16 cellular contexts compared by ENCODE assay signal in the genomic region with DNA sequence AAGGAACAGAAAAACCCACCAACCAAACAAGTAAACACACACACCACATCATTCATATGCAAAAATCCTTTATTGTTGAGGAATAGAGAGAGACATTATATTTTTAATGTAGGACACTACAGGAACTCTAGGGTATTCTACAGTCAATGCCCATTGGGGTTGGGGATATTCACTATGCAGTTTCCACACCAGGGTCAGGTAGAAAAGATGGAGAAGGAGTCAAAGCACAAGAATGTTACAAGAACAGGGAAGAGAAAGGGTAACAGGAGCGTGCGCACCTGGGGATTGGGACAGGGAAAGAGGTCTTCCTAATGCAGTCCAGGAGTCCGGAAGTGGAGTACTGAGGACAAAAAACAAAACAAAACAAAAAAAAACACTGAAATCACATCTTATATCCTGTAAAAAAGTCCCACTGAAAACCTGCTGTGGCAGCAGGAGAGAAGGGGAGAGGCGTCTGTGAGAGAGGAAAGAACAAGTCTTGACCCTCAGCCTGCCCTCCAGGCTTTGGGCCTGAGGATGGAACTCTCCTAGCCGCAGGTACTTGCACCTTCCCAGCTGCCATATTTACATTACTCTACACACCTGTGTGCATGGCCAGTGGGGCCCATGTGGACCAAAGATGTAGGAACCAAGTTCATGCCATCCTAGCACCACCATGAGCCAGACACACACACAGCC. TPM values are rescaled to one million over a fixed set of nuclear protein-coding genes. Genes with fewer than 3 reads are reported as not detected.
DNase-seq lines count a peak whose midpoint lies in the region; ATAC-seq and TF ChIP-seq lines count a peak whose summit lies in the region.
"Had no signal": no experiment of that assay in that cellular context is flagged by ENCODE, and none has a peak within 500 bp of the region (broad histone marks: within the 10 kb centered on the region; RNA-seq: fewer than 3 reads in every experiment).

No MANE protein-coding gene starts in this region.

- H3K27me3 ChIP-seq in CD4-positive, CD25-positive, alpha-beta regulatory T cell (ENCODE audit: control insufficient read depth, insufficient read depth, low read length), result peaks cover 4% of the 10 kb centered on the region
- H3K27me3 ChIP-seq in H9 (ENCODE audit: insufficient read depth, low read length), result no peaks in the 10 kb centered on the region; the same call in 1 of the 2 replicates
- H3K27me3 ChIP-seq in endodermal cell (ENCODE audit: control insufficient read depth, insufficient read depth, low read length, poor library complexity, severe bottlenecking), result peaks cover 12% of the 10 kb centered on the region

- no peaks in the 10 kb centered on the region for H3K79me1 ChIP-seq in H9 (ENCODE audit: insufficient read depth, low read depth, low read length, poor library complexity, severe bottlenecking)

- TF ChIP-seq CTCF in H9 (conservative IDR thresholded peaks at IDR 0.05) (no peak), chondrocyte (IDR thresholded peaks at IDR 0.05) (no peak), neural crest cell (conservative IDR thresholded peaks at IDR 0.05) (no peak), endodermal cell (conservative IDR thresholded peaks at IDR 0.05) (no peak)

- H3K36me3 Mint-ChIP-seq in CD4-positive, CD25-positive, alpha-beta regulatory T cell, result no peaks in the 10 kb centered on the region
- H3K36me3 Mint-ChIP-seq in H9 (ENCODE audit: insufficient read depth in 1 of 3, low read depth in 3 of 3), result peaks cover 0 to 2% (median 1%) of the 10 kb centered on the region in 3 experiments; a peak in 3 of 7 replicates
- H3K36me3 Mint-ChIP-seq in chondrocyte (ENCODE audit: low read depth), result peaks cover 3% of the 10 kb centered on the region
- no peaks in the 10 kb centered on the region for H3K36me3 Mint-ChIP-seq in neural crest cell (ENCODE audit: low read depth)
- no peaks in the 10 kb centered on the region for H3K36me3 Mint-ChIP-seq in endodermal cell (ENCODE audit: low read depth)

- no peaks in the 10 kb centered on the region for H3K9me3 Mint-ChIP-seq in CD4-positive, CD25-positive, alpha-beta regulatory T cell
- H3K9me3 Mint-ChIP-seq in H9 (no peaks in the 10 kb centered on the region), chondrocyte (ENCODE audit: low read depth) (no peaks in the 10 kb centered on the region), neural crest cell (no peaks in the 10 kb centered on the region), endodermal cell (no peaks in the 10 kb centered on the region)
- H3K9me3 Mint-ChIP-seq: CD8-positive, alpha-beta T cell had no signal

- no peak overlapping the region for H2BK12ac ChIP-seq in H9 (ENCODE audit: insufficient read length, low read depth, low read length)

- H3K4me2 ChIP-seq in H9 (ENCODE audit: insufficient read depth, insufficient read length, low read length), result no peak overlapping the region

- H3K4me1 Mint-ChIP-seq in CD4-positive, CD25-positive, alpha-beta regulatory T cell, result peaks cover 19 to 62% (median 23%) of the 10 kb centered on the region in 4 donors
- H3K4me1 Mint-ChIP-seq in H9, result peaks cover 53 to 79% of the 10 kb centered on the region in 2 experiments
- H3K4me1 Mint-ChIP-seq in chondrocyte (ENCODE audit: low read depth), result peaks cover 23% of the 10 kb centered on the region
- peaks cover 26% of the 10 kb centered on the region for H3K4me1 Mint-ChIP-seq in neural crest cell
- H3K4me1 Mint-ChIP-seq in endodermal cell, result peaks cover 18% of the 10 kb centered on the region

- H3K4me1 ChIP-seq in CD4-positive, CD25-positive, alpha-beta regulatory T cell (ENCODE audit: control insufficient read depth, insufficient read depth, low read length, poor library complexity, severe bottlenecking), result peaks cover 22% of the 10 kb centered on the region
- peaks cover 13% of the 10 kb centered on the region; the same call in 1 of the 2 replicates for H3K4me1 ChIP-seq in H9 (ENCODE audit: insufficient read depth, low read length)
- no peaks in the 10 kb centered on the region for H3K4me1 ChIP-seq in endodermal cell (ENCODE audit: control insufficient read depth, insufficient read depth, low read length)

- H3K4me3 ChIP-seq in CD4-positive, CD25-positive, alpha-beta regulatory T cell (ENCODE audit: low read depth, low read length), result no peak overlapping the region
- no peak overlapping the region for H3K4me3 ChIP-seq in endodermal cell (ENCODE audit: low read length)

- H3K9ac ChIP-seq in H9 (ENCODE audit: extremely low read depth, insufficient read length, low read length), result no peak overlapping the region
- no peak overlapping the region for H3K9ac ChIP-seq in endodermal cell (ENCODE audit: extremely low read depth, low read length, poor library complexity, severe bottlenecking)

- no peak overlapping the region for H3K18ac ChIP-seq in H9 (ENCODE audit: insufficient read length, low read depth, low read length)

- no peak overlapping the region for H3K27ac ChIP-seq in CD4-positive, CD25-positive, alpha-beta regulatory T cell (ENCODE audit: insufficient read depth, low read length, poor library complexity, severe bottlenecking)
- H3K27ac ChIP-seq in H9 (ENCODE audit: insufficient read length, low read depth, low read length), result no peak overlapping the region
- H3K27ac ChIP-seq in endodermal cell (ENCODE audit: low read depth, low read length), result no peak overlapping the region

- no CpG with 5 or more reads among the region's 5 CpGs for WGBS in H9 (ENCODE audit: extremely low coverage, insufficient read length, low lambda C conversion rate)
- 90% methylated on average over 5 of the region's 5 CpGs; no CpG with 5 or more reads in 1 of the 2 experiments for WGBS in endodermal cell (ENCODE audit: insufficient coverage in 1 of 2, insufficient read length in 1 of 2), 2 experiments

- H2BK20ac ChIP-seq in H9 (ENCODE audit: low read depth, low read length, poor library complexity, severe bottlenecking), result no peak overlapping the region

- H2AFZ ChIP-seq in H9 (ENCODE audit: low read length), result no peak overlapping the region

- no peak overlapping the region for H4K8ac ChIP-seq in H9 (replicated peaks; ENCODE audit: insufficient read length, low read depth, low read length)

- H2BK5ac ChIP-seq in H9 (ENCODE audit: insufficient read length, low read length), result no peak overlapping the region

- no peak overlapping the region for H3K23ac ChIP-seq in H9 (ENCODE audit: insufficient read length, low read depth, low read length)

- no peak overlapping the region for H2AK5ac ChIP-seq in H9 (ENCODE audit: insufficient read length, low read length)

- H3K27ac Mint-ChIP-seq in CD4-positive, CD25-positive, alpha-beta regulatory T cell, result peak overlapping the region in 2 of 3 donors; percentile 71 to 86
- H3K27ac Mint-ChIP-seq in H9 (peak overlapping the region in 2 of 3 experiments; percentile 24 to 74; a peak in 2 of 7 replicates), chondrocyte (ENCODE audit: unreplicated experiment) (no peak overlapping the region), neural crest cell (ENCODE audit: unreplicated experiment) (peak overlapping the region; percentile 66), endodermal cell (no peak overlapping the region)
- H3K27ac Mint-ChIP-seq: B cell; CD8-positive, alpha-beta T cell had no signal

- no peaks in the 10 kb centered on the region for H3K23me2 ChIP-seq in H9 (ENCODE audit: insufficient read length, low read depth, low read length, poor library complexity, severe bottlenecking)

- H3T11ph ChIP-seq in H9 (ENCODE audit: low read length), result no peak overlapping the region

- H4K20me1 ChIP-seq in H9 (ENCODE audit: control insufficient read depth, insufficient read depth, insufficient read length), result no peaks in the 10 kb centered on the region

- H3K4me3 Mint-ChIP-seq in CD4-positive, CD25-positive, alpha-beta regulatory T cell, result no peak overlapping the region
- H3K4me3 Mint-ChIP-seq in H9 (0 out of 5 replicates have a peak overlapping the region, but pooled peaks of 1 of the 2 experiments have one; percentile 6), chondrocyte (ENCODE audit: unreplicated experiment) (no peak overlapping the region), neural crest cell (no peak overlapping the region), endodermal cell (no peak overlapping the region)
- H3K4me3 Mint-ChIP-seq: B cell; CD8-positive, alpha-beta T cell had no signal

- no peak overlapping the region for H2BK15ac ChIP-seq in H9 (ENCODE audit: low read depth, low read length)

- H3K36me3 ChIP-seq in CD4-positive, CD25-positive, alpha-beta regulatory T cell (ENCODE audit: control insufficient read depth, insufficient read depth, low read length), result no peaks in the 10 kb centered on the region
- H3K36me3 ChIP-seq in endodermal cell (ENCODE audit: control insufficient read depth, insufficient read depth, low read length), result no peaks in the 10 kb centered on the region

- no peak overlapping the region for H4K91ac ChIP-seq in H9 (ENCODE audit: insufficient read length, low read depth, low read length)

- no peak overlapping the region for H3K4ac ChIP-seq in H9 (ENCODE audit: low read depth, low read length)

- H3K79me2 ChIP-seq in H9 (ENCODE audit: insufficient read depth, low read length), result no peaks in the 10 kb centered on the region; the same call in 1 of the 2 replicates

- H3K9me3 ChIP-seq in CD4-positive, CD25-positive, alpha-beta regulatory T cell (ENCODE audit: control insufficient read depth in 2 of 2, low read length in 2 of 2), result no peaks in the 10 kb centered on the region
- H3K9me3 ChIP-seq in H9 (ENCODE audit: control insufficient read depth, low read depth, low read length) (no peaks in the 10 kb centered on the region), endodermal cell (ENCODE audit: control insufficient read depth, low read length) (no peaks in the 10 kb centered on the region)

- H3K27me3 Mint-ChIP-seq in CD4-positive, CD25-positive, alpha-beta regulatory T cell, result peaks cover 16% of the 10 kb centered on the region
- H3K27me3 Mint-ChIP-seq in H9 (ENCODE audit: low read depth) (peaks cover 5% of the 10 kb centered on the region), chondrocyte (ENCODE audit: low read depth) (peaks cover 27% of the 10 kb centered on the region), neural crest cell (ENCODE audit: low read depth) (peaks cover 23% of the 10 kb centered on the region), endodermal cell (ENCODE audit: insufficient read depth) (peaks cover 6% of the 10 kb centered on the region)

- ATAC-seq in CD4-positive, CD25-positive, alpha-beta regulatory T cell (ENCODE audit: low read depth in 2 of 2), result no peak
- ATAC-seq in left lobe of liver, result no peak
- ATAC-seq: CD8-positive, alpha-beta T cell; HCT116 had no signal

- no peak overlapping the region for H3K56ac ChIP-seq in H9 (ENCODE audit: insufficient read length, low read depth, low read length)

- no peak for DNase-seq in CD4-positive, CD25-positive, alpha-beta regulatory T cell
- DNase-seq in H9 (no peak), chondrocyte (ENCODE audit: low spot score) (peak; percentile 14), neural crest cell (ENCODE audit: low read depth, low spot score) (no peak), CD1c-positive myeloid dendritic cell (ENCODE audit: extremely low spot score) (no peak), left lobe of liver (ENCODE audit: low spot score) (no peak), endodermal cell (no peak)
- DNase-seq: C1 segment of cervical spinal cord; CD8-positive, alpha-beta T cell; COR-L47; DND-41; GDM1; GOT3; KBM-7 had no signal

- no peak overlapping the region for H3K14ac ChIP-seq in H9 (ENCODE audit: insufficient read depth, low read length)

- no peak overlapping the region for H2BK120ac ChIP-seq in H9 (ENCODE audit: low read depth, low read length, poor library complexity, severe bottlenecking)

- no peak overlapping the region for H4K5ac ChIP-seq in H9 (ENCODE audit: insufficient read length, low read depth, low read length)

RNA-seq across cellular contexts. Expression of a gene that starts 3.7 kb away (rescaled TPM):
- 8.6 TPM for total RNA-seq in CD4-positive, CD25-positive, alpha-beta regulatory T cell
- polyA plus RNA-seq in CD4-positive, CD25-positive, alpha-beta regulatory T cell, result 1 to 10 TPM; 1.5 to 1.8 (median 1.7) TPM
- total RNA-seq in H9 (2021) (30.3 and 31.2 TPM in 2 replicates), chondrocyte (5.8 to 6.1 TPM (median 6.0 TPM) in 3 replicates), neural crest cell (27.9 and 28.6 TPM in 2 replicates), left lobe of liver (3.5 TPM), endodermal cell (10 to 100 TPM; 22.1 to 25.7 TPM)
- 17.3 TPM for polyA plus RNA-seq in endodermal cell (2013, experiment 1 of 2)
- polyA plus RNA-seq in endodermal cell (2013, experiment 2 of 2), result 16.1 TPM

RNA-seq across cellular contexts. Expression of a gene that starts 6.2 kb away (rescaled TPM):
- not detected for total RNA-seq in CD4-positive, CD25-positive, alpha-beta regulatory T cell
- not detected for polyA plus RNA-seq in CD4-positive, CD25-positive, alpha-beta regulatory T cell
- 4.4 and 6.2 TPM in 2 replicates for total RNA-seq in H9 (2021)
- not detected in 3 replicates for total RNA-seq in chondrocyte
- 0.51 TPM in 1 of 2 replicates, not detected in the other for total RNA-seq in neural crest cell
- total RNA-seq in left lobe of liver, result not detected
- total RNA-seq in endodermal cell, result 1 to 10 TPM; 1.8 to 5.4 TPM
- 9.2 TPM for polyA plus RNA-seq in endodermal cell (2013, experiment 1 of 2)
- polyA plus RNA-seq in endodermal cell (2013, experiment 2 of 2), result 7.2 TPM
- total RNA-seq: B cell; CD8-positive, alpha-beta T cell had no signal

RNA-seq across cellular contexts. Expression of a gene that starts 39.8 kb away (rescaled TPM):
- total RNA-seq in CD4-positive, CD25-positive, alpha-beta regulatory T cell, result 0.32 TPM
- polyA plus RNA-seq in CD4-positive, CD25-positive, alpha-beta regulatory T cell, result under 1 TPM in 1 of 4 donors, not detected in 3; 0.38 TPM
- 0.26 TPM in 1 of 2 replicates, not detected in the other for total RNA-seq in H9 (2021)
- 0.48 TPM in 1 of 3 replicates, not detected in the others for total RNA-seq in chondrocyte
- 0.25 and 0.40 TPM in 2 replicates for total RNA-seq in neural crest cell
- 0.28 TPM for total RNA-seq in left lobe of liver
- total RNA-seq in endodermal cell, result 1 to 10 TPM in 1 of 2 donors, under 1 TPM in 1; 0.77 to 1.7 TPM
- polyA plus RNA-seq in endodermal cell (2013, experiment 1 of 2), result 1.1 TPM
- polyA plus RNA-seq in endodermal cell (2013, experiment 2 of 2), result 0.12 TPM

RNA-seq across cellular contexts. Expression of a gene that starts 52.7 kb away (rescaled TPM):
- 0.79 TPM for total RNA-seq in CD4-positive, CD25-positive, alpha-beta regulatory T cell
- polyA plus RNA-seq in CD4-positive, CD25-positive, alpha-beta regulatory T cell, result under 1 TPM in 3 of 4 donors, not detected in 1; 0.10 to 0.56 (median 0.55) TPM
- total RNA-seq in H9 (2021), result 0.31 and 0.39 TPM in 2 replicates
- 0.10 TPM in 1 of 3 replicates, not detected in the others for total RNA-seq in chondrocyte
- 0.34 and 0.44 TPM in 2 replicates for total RNA-seq in neural crest cell
- total RNA-seq in left lobe of liver, result 162 TPM
- 1 to 10 TPM; 1.1 to 3.0 TPM for total RNA-seq in endodermal cell
- 0.53 TPM for polyA plus RNA-seq in endodermal cell (2013, experiment 1 of 2)
- polyA plus RNA-seq in endodermal cell (2013, experiment 2 of 2), result 0.54 TPM

Comparison
In these comparisons a context has a peak if more than half of its experiments do, and no peak if none do; other contexts are left out.
1. H3K27ac Mint-ChIP-seq: peak in CD4-positive, CD25-positive, alpha-beta regulatory T cell (2 of 3), H9 (2 of 3) and neural crest cell (single experiment); none in chondrocyte (single experiment) and endodermal cell (single experiment).